ENCODE assay signal across 11 cellular contexts in genomic region chr3:146166450-146167222, GRCh38. TPM values are rescaled to one million over a fixed set of nuclear protein-coding genes. Genes with fewer than 3 reads are reported as not detected.
DNase-seq lines count a peak whose midpoint lies in the region; ATAC-seq, FAIRE-seq and TF ChIP-seq lines count a peak whose summit lies in the region.
"Had no signal": no experiment of that assay in that cellular context is flagged by ENCODE, and none has a peak within 500 bp of the region (broad histone marks: within the 10 kb centered on the region; RNA-seq: fewer than 3 reads in every experiment).

No MANE protein-coding gene starts in this region.

- H3K4me3 ChIP-seq in A549 (0 out of 3 replicates have a peak overlapping the region, but pooled peaks have one; percentile 10), epithelial cell of esophagus (ENCODE audit: low read length) (no peak overlapping the region), mesendoderm (ENCODE audit: low read length) (no peak overlapping the region)

- peak; percentile 81 to 92; a peak in 3 of 5 replicates for TF ChIP-seq EP300 in A549 (IDR thresholded peaks at IDR 0.05)

- 3% methylated on average over 8 of the region's 8 CpGs for WGBS in A549 (ENCODE audit: missing lambda C conversion rate)
- no CpG with 5 or more reads among the region's 8 CpGs for WGBS in mesendoderm (ENCODE audit: extremely low coverage, insufficient coverage, low lambda C conversion rate)

- H3K79me1 ChIP-seq in mesendoderm (ENCODE audit: low read length), result no peaks in the 10 kb centered on the region

- TF ChIP-seq CTCF in A549 (IDR thresholded peaks at IDR 0.05), result no peak
- no peak for TF ChIP-seq CTCF in epithelial cell of esophagus (IDR thresholded peaks at IDR 0.05; ENCODE audit: insufficient read depth, low read depth, low read length, missing control alignments)

- no peak overlapping the region for H3K18ac ChIP-seq in mesendoderm (ENCODE audit: low read length)

- H4K8ac ChIP-seq in mesendoderm (ENCODE audit: low read depth, low read length), result no peak overlapping the region

- no peak overlapping the region for H4K5ac ChIP-seq in mesendoderm (ENCODE audit: low read length)

- H3K36me3 ChIP-seq in mesendoderm (ENCODE audit: control insufficient read depth, insufficient read depth, low read length), result no peaks in the 10 kb centered on the region

- H3K27ac ChIP-seq in A549 (peak overlapping the region; percentile 87 to 97), mesendoderm (ENCODE audit: low read depth, low read length) (no peak overlapping the region)

- no peak overlapping the region for H2AK5ac ChIP-seq in mesendoderm (ENCODE audit: low read length)

- H3K4ac ChIP-seq in mesendoderm (ENCODE audit: low read depth, low read length), result no peak overlapping the region

- FAIRE-seq in A549 (lab: Jason Lieb, UNC), result peak; percentile 98

- H3K4me1 ChIP-seq in A549 (peaks cover 61% of the 10 kb centered on the region), mesendoderm (ENCODE audit: control insufficient read depth, low read depth, low read length) (peaks cover 2% of the 10 kb centered on the region)

- no peak overlapping the region for H3K23ac ChIP-seq in mesendoderm (ENCODE audit: low read length)

- no peak overlapping the region for H2BK5ac ChIP-seq in mesendoderm (ENCODE audit: low read length)

- TF ChIP-seq RAD21 in A549 (conservative IDR thresholded peaks at IDR 0.05 in 1 of 2, IDR thresholded peaks at IDR 0.05 in 1 of 2), result peak; percentile 2 to 21; a peak in 1 of 5 replicates

- peak; percentile 65 for ATAC-seq in A549

- peak in 1 of 2 experiments; percentile 88 for DNase-seq in A549 (ENCODE audit: low read depth in 1 of 2, low spot score in 1 of 2)
- DNase-seq in NCI-H226, result peak; percentile 95
- peak; percentile 91 for DNase-seq in epithelial cell of esophagus (ENCODE audit: low read depth)
- peak; percentile 29 for DNase-seq in mesendoderm
- DNase-seq in NCI-H1436 (lab: John Stamatoyannopoulos, UW), result no peak
- no peak for DNase-seq in activated naive CD4-positive, alpha-beta T cell treated with anti-CD3 and anti-CD28 coated beads, Interleukin-2, amount 50 U/mL, for 16 hours
- no peak for DNase-seq in UCSD-AML1 (lab: John Stamatoyannopoulos, UW; ENCODE audit: unreplicated experiment)
- DNase-seq in NK-92 treated with Interleukin-12 subunit alpha and Interleukin-12 subunit beta, amount 100 ng/mL, for 24 hours (lab: John Stamatoyannopoulos, UW), result no peak
- DNase-seq: activated CD4-positive, CD25-positive, alpha-beta regulatory T cell treated with anti-CD3 and anti-CD28 coated beads, Interleukin-2, amount 50 U/mL, for 72 hours; AML-193; foreskin melanocyte had no signal

- no peaks in the 10 kb centered on the region for H3K79me2 ChIP-seq in mesendoderm (ENCODE audit: control insufficient read depth, insufficient read depth, low read length)

- H3K27me3 ChIP-seq in mesendoderm (ENCODE audit: insufficient read depth, low read length, poor library complexity), result no peaks in the 10 kb centered on the region

- POLR2A ChIA-PET in A549 (lab: Yijun Ruan, JAX), result interaction anchor here (0.6 to 1.0 kb wide), 5 partner anchors 8 to 101 kb away, joined by 3 to 5 read pairs (median 3); no protein-coding TSS in a partner anchor

- CTCF ChIA-PET in A549 (lab: Yijun Ruan, JAX), result interaction anchor here (1.4 to 3.5 kb wide), 6 partner anchors 9 to 101 kb away, joined by 3 to 20 read pairs (median 10); no protein-coding TSS in a partner anchor

- H3K9me3 ChIP-seq in A549, result 0 out of 3 replicates have a peak, but pooled peaks cover 3% of the 10 kb centered on the region

- H3K9ac ChIP-seq in mesendoderm (ENCODE audit: low read length), result no peak overlapping the region

- H2BK120ac ChIP-seq in mesendoderm (ENCODE audit: low read depth, low read length), result no peak overlapping the region

- H3K56ac ChIP-seq in mesendoderm (ENCODE audit: low read length), result no peak overlapping the region

- H2BK15ac ChIP-seq in mesendoderm (replicated peaks; ENCODE audit: low read depth), result no peak overlapping the region

- peak overlapping the region; percentile 97 for H3K4me2 ChIP-seq in A549
- no peak overlapping the region for H3K4me2 ChIP-seq in mesendoderm (ENCODE audit: low read length)

- TF ChIP-seq POLR2A in A549 (IDR thresholded peaks at IDR 0.05; ENCODE audit: low read length), result no peak

TF ChIP-seq in A549, 52 proteins besides CTCF, POLR2A, EP300 and RAD21:
- 0 out of 2 replicates have a peak, but pooled peaks have one; percentile 49 for TF ChIP-seq E2F6 (IDR thresholded peaks at IDR 0.05; ENCODE audit: borderline replicate concordance, low read depth)
- TF ChIP-seq JUN (IDR thresholded peaks at IDR 0.05), result peak; percentile 72 to 80; a peak in 4 of 5 replicates
- TF ChIP-seq MAFK (IDR thresholded peaks at IDR 0.05; ENCODE audit: partially characterized antibody), result peak; percentile 77
- TF ChIP-seq HES2 (IDR thresholded peaks at IDR 0.05), result 0 out of 2 replicates have a peak, but pooled peaks have one; percentile 15
- peak; percentile 90 for TF ChIP-seq MAX (IDR thresholded peaks at IDR 0.05)
- TF ChIP-seq NR3C1 (IDR thresholded peaks at IDR 0.05), result no peak
- TF ChIP-seq KDM1A (IDR thresholded peaks at IDR 0.05; ENCODE audit: low read depth), result no peak
- peak; percentile 86 to 95 for TF ChIP-seq CEBPB (IDR thresholded peaks at IDR 0.05)
- peak; percentile 79 for TF ChIP-seq NFE2L2 (conservative IDR thresholded peaks at IDR 0.05; ENCODE audit: low read length)
- TF ChIP-seq MAZ (IDR thresholded peaks at IDR 0.05; ENCODE audit: borderline replicate concordance, low read depth, low read length), result no peak
- no peak for TF ChIP-seq RNF2 (IDR thresholded peaks at IDR 0.05; ENCODE audit: borderline replicate concordance, low read depth)
- TF ChIP-seq RFX5 (IDR thresholded peaks at IDR 0.05), result peak; percentile 60; the same call in 1 of the 2 replicates
- peak; percentile 96 for TF ChIP-seq GATA3 (IDR thresholded peaks at IDR 0.05; ENCODE audit: borderline replicate concordance)
- TF ChIP-seq BCL3 (IDR thresholded peaks at IDR 0.05), result 0 out of 3 replicates have a peak, but pooled peaks have one; percentile 65
- no peak for TF ChIP-seq TP53 (CRISPR knock-in tag; IDR thresholded peaks at IDR 0.05)
- TF ChIP-seq JUNB (IDR thresholded peaks at IDR 0.05), result peak; percentile 95
- peak; percentile 85 for TF ChIP-seq FOSL2 (IDR thresholded peaks at IDR 0.05)
- peak; percentile 89 for TF ChIP-seq FOSL2 (CRISPR knock-in tag; IDR thresholded peaks at IDR 0.05)

RNA-seq across cellular contexts. Expression of gene PLOD2, which starts 5.7 kb away (rescaled TPM):
- polyA plus RNA-seq in A549 (2011; rRNA removed) (161 and 174 TPM in 2 replicates), A549 (2017; fragmentation: RNase III; extraction: RNeasy Plus Mini Kit Qiagen cat#74134 plus additional on column Dnase treatment) (159 to 184 TPM (median 171 TPM) in 3 replicates)
- 20.1 and 22.2 TPM in 2 replicates for polyA plus RNA-seq in A549 (2012; cell fraction: cytosol; rRNA removed)
- polyA plus RNA-seq in A549 (2012; cell fraction: nucleus; rRNA removed), result 20.3 and 34.8 TPM in 2 replicates
- polyA minus RNA-seq in A549 (2011; rRNA and poly(A)+ RNA removed), result 45.9 and 46.7 TPM in 2 replicates
- 29.3 TPM for polyA plus RNA-seq in mesendoderm (2013, experiment 1 of 2)
- 28.9 TPM for polyA plus RNA-seq in mesendoderm (2013, experiment 2 of 2)

Comparison
In these comparisons a context has a peak if more than half of its experiments do, and no peak if none do; other contexts are left out.
1. DNase-seq: peak in NCI-H226 (single experiment), epithelial cell of esophagus (single experiment) and mesendoderm (single experiment); none in NCI-H1436 (single experiment), activated naive CD4-positive, alpha-beta T cell treated with anti-CD3 and anti-CD28 coated beads, Interleukin-2, amount 50 U/mL, for 16 hours (single experiment), UCSD-AML1 (single experiment) and NK-92 treated with Interleukin-12 subunit alpha and Interleukin-12 subunit beta, amount 100 ng/mL, for 24 hours (single experiment).